In the genomic region with DNA sequence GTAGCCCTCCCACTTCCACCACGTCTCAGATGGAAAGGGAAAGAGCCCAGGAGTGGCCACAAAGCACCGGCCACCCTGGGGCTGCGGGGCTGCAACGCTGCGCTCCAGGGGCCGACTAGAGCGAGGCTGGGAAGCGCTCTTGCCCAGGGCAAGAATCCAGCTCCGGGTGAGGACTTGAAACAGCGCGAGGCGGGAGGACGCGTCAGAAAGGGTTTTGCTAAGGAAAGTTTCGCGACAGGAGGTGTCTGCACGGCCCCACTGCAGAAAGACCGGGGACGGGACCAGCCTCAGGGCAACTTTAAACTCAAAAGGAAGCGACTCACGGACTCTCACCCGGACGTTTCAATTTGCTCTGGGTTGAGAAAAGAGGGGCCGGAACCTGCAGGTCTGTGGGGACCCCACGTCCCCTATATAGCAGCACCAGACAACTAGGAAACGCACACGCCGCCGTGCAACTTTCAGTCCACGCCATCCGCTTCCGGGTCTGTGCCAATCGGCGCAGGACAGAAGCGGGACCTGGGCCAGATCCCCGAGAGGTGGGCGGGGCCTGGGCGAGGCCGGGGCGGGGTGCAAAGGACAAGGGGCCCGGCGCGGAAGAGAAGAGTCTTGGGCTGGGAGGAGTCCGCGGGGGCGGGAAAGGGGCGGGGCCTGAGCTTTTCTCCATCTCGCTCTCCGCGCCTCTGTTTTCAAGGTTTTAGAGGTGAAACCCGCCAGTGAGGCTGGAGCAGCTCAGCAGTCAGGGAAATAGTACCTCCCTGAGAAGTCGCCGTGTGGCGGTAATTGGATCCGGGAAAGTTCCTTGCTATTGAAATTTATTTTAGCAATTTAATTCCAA, we compare ENCODE assay signal across 1 cellular context.
TF ChIP-seq lines count a peak whose summit lies in the region.

A gene (minus strand): TSS at position 488 of the 835 bp plus-strand sequence. CDS start 6,792 bp downstream, outside the sequence.

TF ChIP-seq in HepG2, 621 proteins besides CTCF, POLR2A, EP300 and RAD21 (continued from another document and continues in another):
- TF ChIP-seq NR2F6 (IDR thresholded peaks at IDR 0.05) = no peak
- TF ChIP-seq NR2F6 (CRISPR knock-in tag; IDR thresholded peaks at IDR 0.05) = 0 out of 2 replicates have a peak, but pooled peaks have one; percentile 18
- no peak for TF ChIP-seq SMARCE1 (IDR thresholded peaks at IDR 0.05; ENCODE audit: borderline replicate concordance)
- no peak for TF ChIP-seq DNMT3B (CRISPR knock-in tag; conservative IDR thresholded peaks at IDR 0.05)
- TF ChIP-seq, protein P1, sequence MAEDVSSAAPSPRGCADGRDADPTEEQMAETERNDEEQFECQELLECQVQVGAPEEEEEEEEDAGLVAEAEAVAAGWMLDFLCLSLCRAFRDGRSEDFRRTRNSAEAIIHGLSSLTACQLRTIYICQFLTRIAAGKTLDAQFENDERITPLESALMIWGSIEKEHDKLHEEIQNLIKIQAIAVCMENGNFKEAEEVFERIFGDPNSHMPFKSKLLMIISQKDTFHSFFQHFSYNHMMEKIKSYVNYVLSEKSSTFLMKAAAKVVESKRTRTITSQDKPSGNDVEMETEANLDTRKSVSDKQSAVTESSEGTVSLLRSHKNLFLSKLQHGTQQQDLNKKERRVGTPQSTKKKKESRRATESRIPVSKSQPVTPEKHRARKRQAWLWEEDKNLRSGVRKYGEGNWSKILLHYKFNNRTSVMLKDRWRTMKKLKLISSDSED (CRISPR knock-in tag; IDR thresholded peaks at IDR 0.05) = no peak
- TF ChIP-seq, protein P2, sequence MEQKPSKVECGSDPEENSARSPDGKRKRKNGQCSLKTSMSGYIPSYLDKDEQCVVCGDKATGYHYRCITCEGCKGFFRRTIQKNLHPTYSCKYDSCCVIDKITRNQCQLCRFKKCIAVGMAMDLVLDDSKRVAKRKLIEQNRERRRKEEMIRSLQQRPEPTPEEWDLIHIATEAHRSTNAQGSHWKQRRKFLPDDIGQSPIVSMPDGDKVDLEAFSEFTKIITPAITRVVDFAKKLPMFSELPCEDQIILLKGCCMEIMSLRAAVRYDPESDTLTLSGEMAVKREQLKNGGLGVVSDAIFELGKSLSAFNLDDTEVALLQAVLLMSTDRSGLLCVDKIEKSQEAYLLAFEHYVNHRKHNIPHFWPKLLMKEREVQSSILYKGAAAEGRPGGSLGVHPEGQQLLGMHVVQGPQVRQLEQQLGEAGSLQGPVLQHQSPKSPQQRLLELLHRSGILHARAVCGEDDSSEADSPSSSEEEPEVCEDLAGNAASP (CRISPR knock-in tag; IDR thresholded peaks at IDR 0.05; ENCODE audit: borderline replicate concordance) = no peak
- TF ChIP-seq ZBTB7A (CRISPR knock-in tag; IDR thresholded peaks at IDR 0.05) = no peak
- no peak for TF ChIP-seq HHEX (CRISPR knock-in tag; IDR thresholded peaks at IDR 0.05)
- no peak for TF ChIP-seq FOSL1 (CRISPR knock-in tag; IDR thresholded peaks at IDR 0.05; ENCODE audit: borderline replicate concordance)
- TF ChIP-seq SP140L (CRISPR knock-in tag; IDR thresholded peaks at IDR 0.05; ENCODE audit: borderline replicate concordance) = no peak
- TF ChIP-seq, protein P3, sequence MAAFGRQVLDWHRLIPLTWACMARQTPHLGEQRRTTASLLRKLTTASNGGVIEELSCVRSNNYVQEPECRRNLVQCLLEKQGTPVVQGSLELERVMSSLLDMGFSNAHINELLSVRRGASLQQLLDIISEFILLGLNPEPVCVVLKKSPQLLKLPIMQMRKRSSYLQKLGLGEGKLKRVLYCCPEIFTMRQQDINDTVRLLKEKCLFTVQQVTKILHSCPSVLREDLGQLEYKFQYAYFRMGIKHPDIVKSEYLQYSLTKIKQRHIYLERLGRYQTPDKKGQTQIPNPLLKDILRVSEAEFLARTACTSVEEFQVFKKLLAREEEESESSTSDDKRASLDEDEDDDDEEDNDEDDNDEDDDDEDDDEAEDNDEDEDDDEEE (CRISPR knock-in tag; IDR thresholded peaks at IDR 0.05) = peak; percentile 86; the same call in 1 of the 2 replicates
- TF ChIP-seq ZKSCAN1 (IDR thresholded peaks at IDR 0.05; ENCODE audit: low read length) = no peak
- TF ChIP-seq ZNF354B (CRISPR knock-in tag; IDR thresholded peaks at IDR 0.05) = no peak
- TF ChIP-seq, protein P4, sequence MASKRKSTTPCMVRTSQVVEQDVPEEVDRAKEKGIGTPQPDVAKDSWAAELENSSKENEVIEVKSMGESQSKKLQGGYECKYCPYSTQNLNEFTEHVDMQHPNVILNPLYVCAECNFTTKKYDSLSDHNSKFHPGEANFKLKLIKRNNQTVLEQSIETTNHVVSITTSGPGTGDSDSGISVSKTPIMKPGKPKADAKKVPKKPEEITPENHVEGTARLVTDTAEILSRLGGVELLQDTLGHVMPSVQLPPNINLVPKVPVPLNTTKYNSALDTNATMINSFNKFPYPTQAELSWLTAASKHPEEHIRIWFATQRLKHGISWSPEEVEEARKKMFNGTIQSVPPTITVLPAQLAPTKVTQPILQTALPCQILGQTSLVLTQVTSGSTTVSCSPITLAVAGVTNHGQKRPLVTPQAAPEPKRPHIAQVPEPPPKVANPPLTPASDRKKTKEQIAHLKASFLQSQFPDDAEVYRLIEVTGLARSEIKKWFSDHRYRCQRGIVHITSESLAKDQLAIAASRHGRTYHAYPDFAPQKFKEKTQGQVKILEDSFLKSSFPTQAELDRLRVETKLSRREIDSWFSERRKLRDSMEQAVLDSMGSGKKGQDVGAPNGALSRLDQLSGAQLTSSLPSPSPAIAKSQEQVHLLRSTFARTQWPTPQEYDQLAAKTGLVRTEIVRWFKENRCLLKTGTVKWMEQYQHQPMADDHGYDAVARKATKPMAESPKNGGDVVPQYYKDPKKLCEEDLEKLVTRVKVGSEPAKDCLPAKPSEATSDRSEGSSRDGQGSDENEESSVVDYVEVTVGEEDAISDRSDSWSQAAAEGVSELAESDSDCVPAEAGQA (IDR thresholded peaks at IDR 0.05; ENCODE audit: low read depth) = no peak
- TF ChIP-seq, protein P4 (CRISPR knock-in tag; IDR thresholded peaks at IDR 0.05; ENCODE audit: borderline replicate concordance) = no peak
- 0 out of 2 replicates have a peak, but pooled peaks have one; percentile 19 for TF ChIP-seq HIVEP1 (CRISPR knock-in tag; IDR thresholded peaks at IDR 0.05)
- TF ChIP-seq SIX1 (CRISPR knock-in tag; IDR thresholded peaks at IDR 0.05; ENCODE audit: borderline replicate concordance) = peak; percentile 43; the same call in 1 of the 2 replicates
- peak; percentile 70; the same call in 1 of the 2 replicates for TF ChIP-seq ZSCAN21 (CRISPR knock-in tag; IDR thresholded peaks at IDR 0.05; ENCODE audit: borderline replicate concordance)
- TF ChIP-seq HNRNPK (IDR thresholded peaks at IDR 0.05; ENCODE audit: low read depth, low read length, poor library complexity, severe bottlenecking) = no peak
- TF ChIP-seq, protein P5, sequence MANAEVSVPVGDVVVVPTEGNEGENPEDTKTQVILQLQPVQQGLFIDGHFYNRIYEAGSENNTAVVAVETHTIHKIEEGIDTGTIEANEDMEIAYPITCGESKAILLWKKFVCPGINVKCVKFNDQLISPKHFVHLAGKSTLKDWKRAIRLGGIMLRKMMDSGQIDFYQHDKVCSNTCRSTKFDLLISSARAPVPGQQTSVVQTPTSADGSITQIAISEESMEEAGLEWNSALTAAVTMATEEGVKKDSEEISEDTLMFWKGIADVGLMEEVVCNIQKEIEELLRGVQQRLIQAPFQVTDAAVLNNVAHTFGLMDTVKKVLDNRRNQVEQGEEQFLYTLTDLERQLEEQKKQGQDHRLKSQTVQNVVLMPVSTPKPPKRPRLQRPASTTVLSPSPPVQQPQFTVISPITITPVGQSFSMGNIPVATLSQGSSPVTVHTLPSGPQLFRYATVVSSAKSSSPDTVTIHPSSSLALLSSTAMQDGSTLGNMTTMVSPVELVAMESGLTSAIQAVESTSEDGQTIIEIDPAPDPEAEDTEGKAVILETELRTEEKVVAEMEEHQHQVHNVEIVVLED (CRISPR knock-in tag; IDR thresholded peaks at IDR 0.05; ENCODE audit: borderline replicate concordance) = peak; percentile 57; the same call in 1 of the 2 replicates
- TF ChIP-seq, protein P6, sequence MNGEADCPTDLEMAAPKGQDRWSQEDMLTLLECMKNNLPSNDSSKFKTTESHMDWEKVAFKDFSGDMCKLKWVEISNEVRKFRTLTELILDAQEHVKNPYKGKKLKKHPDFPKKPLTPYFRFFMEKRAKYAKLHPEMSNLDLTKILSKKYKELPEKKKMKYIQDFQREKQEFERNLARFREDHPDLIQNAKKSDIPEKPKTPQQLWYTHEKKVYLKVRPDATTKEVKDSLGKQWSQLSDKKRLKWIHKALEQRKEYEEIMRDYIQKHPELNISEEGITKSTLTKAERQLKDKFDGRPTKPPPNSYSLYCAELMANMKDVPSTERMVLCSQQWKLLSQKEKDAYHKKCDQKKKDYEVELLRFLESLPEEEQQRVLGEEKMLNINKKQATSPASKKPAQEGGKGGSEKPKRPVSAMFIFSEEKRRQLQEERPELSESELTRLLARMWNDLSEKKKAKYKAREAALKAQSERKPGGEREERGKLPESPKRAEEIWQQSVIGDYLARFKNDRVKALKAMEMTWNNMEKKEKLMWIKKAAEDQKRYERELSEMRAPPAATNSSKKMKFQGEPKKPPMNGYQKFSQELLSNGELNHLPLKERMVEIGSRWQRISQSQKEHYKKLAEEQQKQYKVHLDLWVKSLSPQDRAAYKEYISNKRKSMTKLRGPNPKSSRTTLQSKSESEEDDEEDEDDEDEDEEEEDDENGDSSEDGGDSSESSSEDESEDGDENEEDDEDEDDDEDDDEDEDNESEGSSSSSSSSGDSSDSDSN (CRISPR knock-in tag; IDR thresholded peaks at IDR 0.05) = peak; percentile 52; the same call in 1 of the 2 replicates
- no peak for TF ChIP-seq ZKSCAN5 (CRISPR knock-in tag; IDR thresholded peaks at IDR 0.05)
- no peak for TF ChIP-seq BCL6 (CRISPR knock-in tag; IDR thresholded peaks at IDR 0.05)
- no peak; the same call in none of the 2 replicates for TF ChIP-seq ZFX (CRISPR knock-in tag; IDR thresholded peaks at IDR 0.05; ENCODE audit: low read depth)
- TF ChIP-seq, protein P7, sequence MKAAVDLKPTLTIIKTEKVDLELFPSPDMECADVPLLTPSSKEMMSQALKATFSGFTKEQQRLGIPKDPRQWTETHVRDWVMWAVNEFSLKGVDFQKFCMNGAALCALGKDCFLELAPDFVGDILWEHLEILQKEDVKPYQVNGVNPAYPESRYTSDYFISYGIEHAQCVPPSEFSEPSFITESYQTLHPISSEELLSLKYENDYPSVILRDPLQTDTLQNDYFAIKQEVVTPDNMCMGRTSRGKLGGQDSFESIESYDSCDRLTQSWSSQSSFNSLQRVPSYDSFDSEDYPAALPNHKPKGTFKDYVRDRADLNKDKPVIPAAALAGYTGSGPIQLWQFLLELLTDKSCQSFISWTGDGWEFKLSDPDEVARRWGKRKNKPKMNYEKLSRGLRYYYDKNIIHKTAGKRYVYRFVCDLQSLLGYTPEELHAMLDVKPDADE (CRISPR knock-in tag; IDR thresholded peaks at IDR 0.05) = no peak
- TF ChIP-seq ELF1 (CRISPR knock-in tag; IDR thresholded peaks at IDR 0.05) = peak; percentile 96
- 0 out of 2 replicates have a peak, but pooled peaks have one; percentile 6 for TF ChIP-seq RXRB (CRISPR knock-in tag; IDR thresholded peaks at IDR 0.05; ENCODE audit: borderline replicate concordance)
- TF ChIP-seq ZSCAN31 (CRISPR knock-in tag; IDR thresholded peaks at IDR 0.05; ENCODE audit: low read depth) = no peak
- no peak for TF ChIP-seq ATRX (CRISPR knock-in tag; IDR thresholded peaks at IDR 0.05; ENCODE audit: borderline replicate concordance)
- TF ChIP-seq, protein P8, sequence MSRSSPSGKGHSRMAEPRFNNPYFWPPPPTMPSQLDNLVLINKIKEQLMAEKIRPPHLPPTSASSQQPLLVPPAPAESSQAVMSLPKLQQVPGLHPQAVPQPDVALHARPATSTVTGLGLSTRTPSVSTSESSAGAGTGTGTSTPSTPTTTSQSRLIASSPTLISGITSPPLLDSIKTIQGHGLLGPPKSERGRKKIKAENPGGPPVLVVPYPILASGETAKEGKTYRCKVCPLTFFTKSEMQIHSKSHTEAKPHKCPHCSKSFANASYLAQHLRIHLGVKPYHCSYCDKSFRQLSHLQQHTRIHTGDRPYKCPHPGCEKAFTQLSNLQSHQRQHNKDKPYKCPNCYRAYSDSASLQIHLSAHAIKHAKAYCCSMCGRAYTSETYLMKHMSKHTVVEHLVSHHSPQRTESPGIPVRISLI (CRISPR knock-in tag; IDR thresholded peaks at IDR 0.05; ENCODE audit: borderline replicate concordance) = 0 out of 2 replicates have a peak, but pooled peaks have one; percentile 10
- no peak for TF ChIP-seq ZEB1 (IDR thresholded peaks at IDR 0.05; ENCODE audit: insufficient replicate concordance, low read depth)
- TF ChIP-seq RCOR2 (CRISPR knock-in tag; IDR thresholded peaks at IDR 0.05) = 0 out of 2 replicates have a peak, but pooled peaks have one; percentile 9
- no peak for TF ChIP-seq HOXD1 (CRISPR knock-in tag; IDR thresholded peaks at IDR 0.05)
